In the genomic region with DNA sequence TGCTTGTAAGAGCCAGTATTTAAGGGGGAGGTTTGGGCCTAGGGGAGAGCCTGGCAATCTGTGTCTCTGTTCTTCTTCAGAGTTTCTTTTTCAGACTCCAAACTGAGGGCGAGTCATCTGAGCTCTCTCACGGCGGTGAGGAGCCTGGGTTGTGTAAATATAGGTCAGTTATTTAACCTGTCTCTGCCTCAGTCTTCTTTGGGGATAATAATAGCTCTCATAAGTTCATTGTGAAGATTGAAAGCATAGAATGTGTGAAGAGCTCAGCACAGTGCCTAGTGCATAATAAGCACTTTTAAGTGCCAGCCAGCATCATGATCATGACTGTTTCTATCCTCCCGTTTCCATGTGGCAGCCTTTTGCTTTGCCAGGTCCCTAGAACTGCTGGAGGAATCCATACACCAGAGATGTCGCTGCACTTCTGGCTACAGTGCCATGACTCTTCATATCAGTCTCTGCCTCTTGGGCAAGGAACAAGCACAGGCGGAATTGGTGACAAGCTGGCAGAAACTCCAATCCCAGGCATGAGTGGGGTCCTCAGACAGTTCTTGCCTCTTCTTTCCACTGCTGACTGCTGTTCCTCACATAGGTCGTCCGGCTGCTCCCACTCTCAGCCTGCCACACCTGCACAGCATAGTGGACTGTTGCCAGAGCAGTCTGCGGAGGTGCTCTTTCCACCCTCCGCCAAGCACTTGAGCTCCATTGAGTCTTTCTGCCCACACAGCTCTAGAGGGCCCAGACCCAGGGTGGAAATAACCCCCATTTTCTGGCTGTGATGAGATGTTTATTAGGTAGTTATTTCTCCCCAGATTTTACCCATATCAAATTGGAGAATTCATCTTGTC, we compare ENCODE assay signal across 14 cellular contexts.
A peak's percentile ranks its signal among the peaks of the same experiment; 100 is the strongest.
DNase-seq lines count a peak whose midpoint lies in the region; ATAC-seq and TF ChIP-seq lines count a peak whose summit lies in the region.
"Had no signal": no experiment of that assay in that cellular context is flagged by ENCODE, and none has a peak within 500 bp of the region (broad histone marks: within the 10 kb centered on the region; RNA-seq: fewer than 3 reads in every experiment).

No MANE protein-coding gene starts in this region.

- RAD21 ChIA-PET in HCT116 (lab: Charles Lee; ENCODE audit: low non-redundant PET in 1 of 2, low total read pairs in 2 of 2, uncharacterized antibody in 2 of 2, unreplicated experiment in 2 of 2), result no interaction called here

- intact Hi-C loops in HCT116 (cut with micrococcal nuclease), result loop anchor here (10.0 kb wide), 1 partner anchor 597 kb away; no protein-coding TSS in a partner anchor
- intact Hi-C loops in A673 (cut with micrococcal nuclease; ENCODE audit: unreplicated experiment), result no loop called here
- intact Hi-C loops in ascending aorta (cut with DNase I), result no loop called here

- no peak overlapping the region for H3K4me3 Mint-ChIP-seq in effector memory CD8-positive, alpha-beta T cell
- H3K4me3 Mint-ChIP-seq: activated T-helper 1 cell treated with anti-CD3 and anti-CD28 coated beads, Interleukin-12 subunit alpha, Interleukin-12 subunit beta, Interleukin-2, Interleukin-4 antibody, amounts not matched to agents 30 ng/mL and 10 ng/mL and 1 ng/mL, durations not matched to agents 14 hours and 24 hours and 36 hours; CD8-positive, alpha-beta T cell; GM23338; stimulated activated effector memory CD8-positive, alpha-beta T cell treated with anti-CD3 and anti-CD28 coated beads, Interleukin-12 subunit alpha, Interleukin-12 subunit beta, amount 100 ng/mL, for 72 hours had no signal

- no TSS peak for BruUV-seq in HCT116 (replicated peaks; lab: Mats Ljungman, UMichigan)
- no TSS peak for BruUV-seq in A673 (replicated peaks; lab: Mats Ljungman, UMichigan)

- peaks cover 0 to 6% of the 10 kb centered on the region in 2 donors for H3K4me1 Mint-ChIP-seq in effector memory CD8-positive, alpha-beta T cell (ENCODE audit: low read depth in 2 of 2)

- TF ChIP-seq POLR2A in HCT116 (IDR thresholded peaks at IDR 0.05; ENCODE audit: borderline replicate concordance, extremely low read depth, insufficient read depth, insufficient read length), result no peak

- H3K36me3 ChIP-seq in HCT116 (ENCODE audit: control insufficient read depth in 1 of 2, insufficient read depth in 2 of 2, low read length in 2 of 2) (no peaks in the 10 kb centered on the region), A673 (ENCODE audit: insufficient read depth, low read length, poor library complexity, severe bottlenecking) (no peaks in the 10 kb centered on the region), ascending aorta (no peaks in the 10 kb centered on the region)

- H3K9ac ChIP-seq in HCT116 (ENCODE audit: low read length), result no peak overlapping the region

- H3K4me3 ChIP-seq in HCT116 (replicated peaks in 1 of 2; ENCODE audit: low read depth in 1 of 2, low read length in 2 of 2) (no peak overlapping the region), fibroblast of mammary gland (ENCODE audit: control insufficient read depth, low read depth, low read length) (no peak overlapping the region), A673 (ENCODE audit: low read depth, low read length, poor library complexity, severe bottlenecking) (no peak overlapping the region), ascending aorta (no peak overlapping the region)
- H3K4me3 ChIP-seq: GM23338 had no signal

- CTCF ChIA-PET in HCT116 (lab: Charles Lee), result no interaction called here
- CTCF ChIA-PET in A673 (lab: Charles Lee), result no interaction called here

- no peak overlapping the region for H3K27ac Mint-ChIP-seq in effector memory CD8-positive, alpha-beta T cell
- H3K27ac Mint-ChIP-seq: activated T-helper 1 cell treated with anti-CD3 and anti-CD28 coated beads, Interleukin-12 subunit alpha, Interleukin-12 subunit beta, Interleukin-2, Interleukin-4 antibody, amounts not matched to agents 30 ng/mL and 10 ng/mL and 1 ng/mL, durations not matched to agents 14 hours and 24 hours and 36 hours; CD8-positive, alpha-beta T cell; GM23338; stimulated activated effector memory CD8-positive, alpha-beta T cell treated with anti-CD3 and anti-CD28 coated beads, Interleukin-12 subunit alpha, Interleukin-12 subunit beta, amount 100 ng/mL, for 72 hours had no signal

- ATAC-seq in HCT116, result no peak
- no peak for ATAC-seq in effector memory CD8-positive, alpha-beta T cell (replicated peaks)
- ATAC-seq: CD8-positive, alpha-beta T cell; GM23338; stimulated activated effector memory CD8-positive, alpha-beta T cell treated with anti-CD3 and anti-CD28 coated beads, Interleukin-12 subunit alpha, Interleukin-12 subunit beta, amount 100 ng/mL, for 72 hours had no signal

- H3K9me3 Mint-ChIP-seq in effector memory CD8-positive, alpha-beta T cell, result no peaks in the 10 kb centered on the region
- H3K9me3 Mint-ChIP-seq: activated T-helper 1 cell treated with anti-CD3 and anti-CD28 coated beads, Interleukin-12 subunit alpha, Interleukin-12 subunit beta, Interleukin-2, Interleukin-4 antibody, amounts not matched to agents 30 ng/mL and 10 ng/mL and 1 ng/mL, durations not matched to agents 14 hours and 24 hours and 36 hours; CD8-positive, alpha-beta T cell; GM23338; stimulated activated effector memory CD8-positive, alpha-beta T cell treated with anti-CD3 and anti-CD28 coated beads, Interleukin-12 subunit alpha, Interleukin-12 subunit beta, amount 100 ng/mL, for 72 hours had no signal

- H3K9me2 ChIP-seq in HCT116 (ENCODE audit: insufficient read depth), result no peaks in the 10 kb centered on the region

- H3K4me1 ChIP-seq in HCT116 (ENCODE audit: control insufficient read depth in 1 of 2, insufficient read depth in 2 of 2, low read length in 2 of 2) (peaks cover 2 to 46% of the 10 kb centered on the region in 2 experiments; a peak in 3 of 4 replicates), A673 (ENCODE audit: insufficient read depth, low read length, poor library complexity, severe bottlenecking) (peaks cover 5% of the 10 kb centered on the region), ascending aorta (peaks cover 3 to 4% of the 10 kb centered on the region in 2 donors)

- H3K9me3 ChIP-seq in HCT116 (ENCODE audit: control insufficient read depth in 1 of 2, insufficient read depth in 1 of 2, low read depth in 1 of 2, low read length in 2 of 2) (no peaks in the 10 kb centered on the region), A673 (ENCODE audit: low read depth, low read length, poor library complexity, severe bottlenecking) (no peaks in the 10 kb centered on the region), ascending aorta (no peaks in the 10 kb centered on the region)

- POLR2A ChIA-PET in HCT116 (lab: Charles Lee), result interaction anchor here (2.1 kb wide), 1 partner anchor 43 kb away, joined by 4 read pairs; no protein-coding TSS in a partner anchor
- POLR2A ChIA-PET in A673 (lab: Charles Lee; ENCODE audit: low non-redundant PET), result no interaction called here

- no peaks in the 10 kb centered on the region for H3K79me2 ChIP-seq in HCT116 (ENCODE audit: insufficient read depth, low read length)

- TF ChIP-seq RAD21 in HCT116 (IDR thresholded peaks at IDR 0.05; ENCODE audit: low read depth), result no peak

- H3K27me3 Mint-ChIP-seq in effector memory CD8-positive, alpha-beta T cell, result peaks cover 34 to 62% of the 10 kb centered on the region in 2 donors

- H3K27ac ChIP-seq in HCT116 (ENCODE audit: low read depth, low read length) (no peak overlapping the region), A673 (ENCODE audit: low read depth, low read length, poor library complexity, severe bottlenecking) (no peak overlapping the region), ascending aorta (no peak overlapping the region)

- H3K36me3 Mint-ChIP-seq in effector memory CD8-positive, alpha-beta T cell (ENCODE audit: insufficient read depth), result no peaks in the 10 kb centered on the region
- H3K36me3 Mint-ChIP-seq: CD8-positive, alpha-beta T cell; stimulated activated effector memory CD8-positive, alpha-beta T cell treated with anti-CD3 and anti-CD28 coated beads, Interleukin-12 subunit alpha, Interleukin-12 subunit beta, amount 100 ng/mL, for 72 hours had no signal

- peak overlapping the region; percentile 38 for H3K4me2 ChIP-seq in HCT116 (ENCODE audit: low read length)
- H3K4me2 ChIP-seq: GM23338 had no signal

- H3K27me3 ChIP-seq in HCT116 (ENCODE audit: insufficient read depth, low read length) (no peaks in the 10 kb centered on the region), A673 (replicated peaks; ENCODE audit: insufficient read depth, low read depth, low read length, poor library complexity) (no peaks in the 10 kb centered on the region), ascending aorta (no peaks in the 10 kb centered on the region)

- H4K20me1 ChIP-seq in HCT116 (ENCODE audit: insufficient read depth), result no peaks in the 10 kb centered on the region

- DNase-seq in HCT116 (ENCODE audit: low read depth, low spot score), result no peak
- DNase-seq in NCI-H510A treated with DMSO at 0.1 percent for 48 hours (lab: John Stamatoyannopoulos, UW), result peak; percentile 37
- DNase-seq in fibroblast of mammary gland (ENCODE audit: low read depth), result peak; percentile 53
- peak; percentile 21 for DNase-seq in retina
- DNase-seq in A673 (ENCODE audit: low spot score), result no peak
- DNase-seq in ascending aorta (ENCODE audit: low spot score in 2 of 2), result no peak
- DNase-seq in dedifferentiated amniotic fluid mesenchymal stem cell (ENCODE audit: extremely low spot score), result no peak
- no peak for DNase-seq in effector memory CD8-positive, alpha-beta T cell
- DNase-seq: CD8-positive, alpha-beta T cell; occipital lobe; stimulated activated CD4-positive, alpha-beta T cell treated with anti-CD3 and anti-CD28 coated beads, Interleukin-1b, Interleukin-23, amount 100 ng/mL, for 48 hours had no signal

- H2AFZ ChIP-seq in HCT116 (ENCODE audit: low read depth, low read length, poor library complexity, severe bottlenecking), result no peak overlapping the region
- H2AFZ ChIP-seq: GM23338 had no signal

- no peak for TF ChIP-seq CTCF in HCT116 (IDR thresholded peaks at IDR 0.05 in 2 of 3, conservative IDR thresholded peaks at IDR 0.05 in 1 of 3; ENCODE audit: borderline replicate concordance in 1 of 3, insufficient read depth in 1 of 3, low read depth in 2 of 3, low read length in 2 of 3)
- TF ChIP-seq CTCF in fibroblast of mammary gland (conservative IDR thresholded peaks at IDR 0.05; ENCODE audit: control insufficient read depth, insufficient read depth, low read depth, low read length), result no peak
- no peak for TF ChIP-seq CTCF in A673 (conservative IDR thresholded peaks at IDR 0.05; ENCODE audit: low read depth, low read length)
- TF ChIP-seq CTCF in ascending aorta (IDR thresholded peaks at IDR 0.05), result no peak

TF ChIP-seq in HCT116, 20 proteins besides CTCF, POLR2A, EP300 and RAD21:
- TF ChIP-seq, protein P1, sequence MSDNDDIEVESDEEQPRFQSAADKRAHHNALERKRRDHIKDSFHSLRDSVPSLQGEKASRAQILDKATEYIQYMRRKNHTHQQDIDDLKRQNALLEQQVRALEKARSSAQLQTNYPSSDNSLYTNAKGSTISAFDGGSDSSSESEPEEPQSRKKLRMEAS (IDR thresholded peaks at IDR 0.05), result no peak
- TF ChIP-seq POLR2AphosphoS5 (IDR thresholded peaks at IDR 0.05; ENCODE audit: low read depth, low read length), result no peak
- no peak for TF ChIP-seq CBX3 (IDR thresholded peaks at IDR 0.05; ENCODE audit: low read depth)
- TF ChIP-seq SRF (IDR thresholded peaks at IDR 0.05; ENCODE audit: low read depth), result no peak

Comparison
In these comparisons a context has a peak if more than half of its experiments do, and no peak if none do; other contexts are left out.
1. DNase-seq: peak in NCI-H510A treated with DMSO at 0.1 percent for 48 hours (single experiment), fibroblast of mammary gland (single experiment) and retina (single experiment); none in HCT116 (single experiment), A673 (single experiment), ascending aorta (0 of 2), dedifferentiated amniotic fluid mesenchymal stem cell (single experiment) and effector memory CD8-positive, alpha-beta T cell (0 of 3).